1 cellular context compared by ENCODE assay signal in the genomic region with DNA sequence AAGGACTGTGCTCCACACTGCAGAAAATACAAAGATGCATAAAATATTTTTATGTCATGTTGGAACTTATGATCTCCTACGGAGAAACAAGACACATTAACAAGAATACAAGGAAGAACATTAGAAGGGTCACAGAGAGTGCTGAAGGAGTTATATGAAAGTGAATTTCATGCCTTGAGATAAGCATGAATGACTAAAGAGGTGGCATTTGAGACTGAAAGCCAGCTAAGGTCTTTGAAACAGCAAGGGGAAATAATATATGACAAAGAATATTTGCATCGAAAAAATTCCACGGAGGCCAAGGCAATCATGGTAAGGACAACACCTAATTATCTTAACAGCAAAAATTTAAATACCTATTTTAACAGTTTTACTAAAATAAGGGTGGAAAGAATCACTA.
TF ChIP-seq lines count a peak whose summit lies in the region.

No MANE protein-coding gene starts in this region.

TF ChIP-seq in K562, 482 proteins besides CTCF, POLR2A, EP300 and RAD21 (continued from another document):
- TF ChIP-seq, protein P1, sequence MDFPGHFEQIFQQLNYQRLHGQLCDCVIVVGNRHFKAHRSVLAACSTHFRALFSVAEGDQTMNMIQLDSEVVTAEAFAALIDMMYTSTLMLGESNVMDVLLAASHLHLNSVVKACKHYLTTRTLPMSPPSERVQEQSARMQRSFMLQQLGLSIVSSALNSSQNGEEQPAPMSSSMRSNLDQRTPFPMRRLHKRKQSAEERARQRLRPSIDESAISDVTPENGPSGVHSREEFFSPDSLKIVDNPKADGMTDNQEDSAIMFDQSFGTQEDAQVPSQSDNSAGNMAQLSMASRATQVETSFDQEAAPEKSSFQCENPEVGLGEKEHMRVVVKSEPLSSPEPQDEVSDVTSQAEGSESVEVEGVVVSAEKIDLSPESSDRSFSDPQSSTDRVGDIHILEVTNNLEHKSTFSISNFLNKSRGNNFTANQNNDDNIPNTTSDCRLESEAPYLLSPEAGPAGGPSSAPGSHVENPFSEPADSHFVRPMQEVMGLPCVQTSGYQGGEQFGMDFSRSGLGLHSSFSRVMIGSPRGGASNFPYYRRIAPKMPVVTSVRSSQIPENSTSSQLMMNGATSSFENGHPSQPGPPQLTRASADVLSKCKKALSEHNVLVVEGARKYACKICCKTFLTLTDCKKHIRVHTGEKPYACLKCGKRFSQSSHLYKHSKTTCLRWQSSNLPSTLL (IDR thresholded peaks at IDR 0.05), result no peak
- TF ChIP-seq NONO (IDR thresholded peaks at IDR 0.05; ENCODE audit: low read depth in 2 of 2, low read length in 1 of 2) (no peak), CHD4 (IDR thresholded peaks at IDR 0.05; ENCODE audit: insufficient read depth, insufficient replicate concordance, low read depth, low read length, poor library complexity, severe bottlenecking) (no peak), HNRNPLL (IDR thresholded peaks at IDR 0.05; ENCODE audit: low read depth, low read length, poor library complexity, severe bottlenecking) (no peak), PHB2 (IDR thresholded peaks at IDR 0.05; ENCODE audit: low read depth) (no peak), PHF8 (IDR thresholded peaks at IDR 0.05; ENCODE audit: borderline replicate concordance, low read length) (no peak), TBL1XR1 (IDR thresholded peaks at IDR 0.05; ENCODE audit: low read length in 2 of 2) (no peak), POLR2B (IDR thresholded peaks at IDR 0.05; ENCODE audit: low read depth, partially characterized antibody) (no peak), ZBTB1 (CRISPR knock-in tag; IDR thresholded peaks at IDR 0.05; ENCODE audit: borderline replicate concordance, low read depth) (no peak), ZNF263 (CRISPR knock-in tag; IDR thresholded peaks at IDR 0.05; ENCODE audit: borderline replicate concordance) (no peak), RBM17 (IDR thresholded peaks at IDR 0.05; ENCODE audit: borderline replicate concordance, low read depth, low read length) (no peak), ATF1 (CRISPR knock-in tag; IDR thresholded peaks at IDR 0.05) (no peak), ATF1 (tag; IDR thresholded peaks at IDR 0.05) (no peak)
- TF ChIP-seq, protein P2, sequence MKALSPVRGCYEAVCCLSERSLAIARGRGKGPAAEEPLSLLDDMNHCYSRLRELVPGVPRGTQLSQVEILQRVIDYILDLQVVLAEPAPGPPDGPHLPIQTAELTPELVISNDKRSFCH (CRISPR knock-in tag; IDR thresholded peaks at IDR 0.05), result no peak
- TF ChIP-seq, protein P2 (tag; IDR thresholded peaks at IDR 0.05), result no peak
- TF ChIP-seq, protein P3, sequence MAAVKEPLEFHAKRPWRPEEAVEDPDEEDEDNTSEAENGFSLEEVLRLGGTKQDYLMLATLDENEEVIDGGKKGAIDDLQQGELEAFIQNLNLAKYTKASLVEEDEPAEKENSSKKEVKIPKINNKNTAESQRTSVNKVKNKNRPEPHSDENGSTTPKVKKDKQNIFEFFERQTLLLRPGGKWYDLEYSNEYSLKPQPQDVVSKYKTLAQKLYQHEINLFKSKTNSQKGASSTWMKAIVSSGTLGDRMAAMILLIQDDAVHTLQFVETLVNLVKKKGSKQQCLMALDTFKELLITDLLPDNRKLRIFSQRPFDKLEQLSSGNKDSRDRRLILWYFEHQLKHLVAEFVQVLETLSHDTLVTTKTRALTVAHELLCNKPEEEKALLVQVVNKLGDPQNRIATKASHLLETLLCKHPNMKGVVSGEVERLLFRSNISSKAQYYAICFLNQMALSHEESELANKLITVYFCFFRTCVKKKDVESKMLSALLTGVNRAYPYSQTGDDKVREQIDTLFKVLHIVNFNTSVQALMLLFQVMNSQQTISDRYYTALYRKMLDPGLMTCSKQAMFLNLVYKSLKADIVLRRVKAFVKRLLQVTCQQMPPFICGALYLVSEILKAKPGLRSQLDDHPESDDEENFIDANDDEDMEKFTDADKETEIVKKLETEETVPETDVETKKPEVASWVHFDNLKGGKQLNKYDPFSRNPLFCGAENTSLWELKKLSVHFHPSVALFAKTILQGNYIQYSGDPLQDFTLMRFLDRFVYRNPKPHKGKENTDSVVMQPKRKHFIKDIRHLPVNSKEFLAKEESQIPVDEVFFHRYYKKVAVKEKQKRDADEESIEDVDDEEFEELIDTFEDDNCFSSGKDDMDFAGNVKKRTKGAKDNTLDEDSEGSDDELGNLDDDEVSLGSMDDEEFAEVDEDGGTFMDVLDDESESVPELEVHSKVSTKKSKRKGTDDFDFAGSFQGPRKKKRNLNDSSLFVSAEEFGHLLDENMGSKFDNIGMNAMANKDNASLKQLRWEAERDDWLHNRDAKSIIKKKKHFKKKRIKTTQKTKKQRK (IDR thresholded peaks at IDR 0.05; ENCODE audit: borderline replicate concordance, low read depth, low read length), result no peak
- TF ChIP-seq, protein P4, sequence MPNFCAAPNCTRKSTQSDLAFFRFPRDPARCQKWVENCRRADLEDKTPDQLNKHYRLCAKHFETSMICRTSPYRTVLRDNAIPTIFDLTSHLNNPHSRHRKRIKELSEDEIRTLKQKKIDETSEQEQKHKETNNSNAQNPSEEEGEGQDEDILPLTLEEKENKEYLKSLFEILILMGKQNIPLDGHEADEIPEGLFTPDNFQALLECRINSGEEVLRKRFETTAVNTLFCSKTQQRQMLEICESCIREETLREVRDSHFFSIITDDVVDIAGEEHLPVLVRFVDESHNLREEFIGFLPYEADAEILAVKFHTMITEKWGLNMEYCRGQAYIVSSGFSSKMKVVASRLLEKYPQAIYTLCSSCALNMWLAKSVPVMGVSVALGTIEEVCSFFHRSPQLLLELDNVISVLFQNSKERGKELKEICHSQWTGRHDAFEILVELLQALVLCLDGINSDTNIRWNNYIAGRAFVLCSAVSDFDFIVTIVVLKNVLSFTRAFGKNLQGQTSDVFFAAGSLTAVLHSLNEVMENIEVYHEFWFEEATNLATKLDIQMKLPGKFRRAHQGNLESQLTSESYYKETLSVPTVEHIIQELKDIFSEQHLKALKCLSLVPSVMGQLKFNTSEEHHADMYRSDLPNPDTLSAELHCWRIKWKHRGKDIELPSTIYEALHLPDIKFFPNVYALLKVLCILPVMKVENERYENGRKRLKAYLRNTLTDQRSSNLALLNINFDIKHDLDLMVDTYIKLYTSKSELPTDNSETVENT (CRISPR knock-in tag; IDR thresholded peaks at IDR 0.05), result no peak
- TF ChIP-seq, protein P5, sequence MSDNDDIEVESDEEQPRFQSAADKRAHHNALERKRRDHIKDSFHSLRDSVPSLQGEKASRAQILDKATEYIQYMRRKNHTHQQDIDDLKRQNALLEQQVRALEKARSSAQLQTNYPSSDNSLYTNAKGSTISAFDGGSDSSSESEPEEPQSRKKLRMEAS (CRISPR knock-in tag; IDR thresholded peaks at IDR 0.05), result no peak
